ENCODE assay signal across 8 cellular contexts in the genomic region with DNA sequence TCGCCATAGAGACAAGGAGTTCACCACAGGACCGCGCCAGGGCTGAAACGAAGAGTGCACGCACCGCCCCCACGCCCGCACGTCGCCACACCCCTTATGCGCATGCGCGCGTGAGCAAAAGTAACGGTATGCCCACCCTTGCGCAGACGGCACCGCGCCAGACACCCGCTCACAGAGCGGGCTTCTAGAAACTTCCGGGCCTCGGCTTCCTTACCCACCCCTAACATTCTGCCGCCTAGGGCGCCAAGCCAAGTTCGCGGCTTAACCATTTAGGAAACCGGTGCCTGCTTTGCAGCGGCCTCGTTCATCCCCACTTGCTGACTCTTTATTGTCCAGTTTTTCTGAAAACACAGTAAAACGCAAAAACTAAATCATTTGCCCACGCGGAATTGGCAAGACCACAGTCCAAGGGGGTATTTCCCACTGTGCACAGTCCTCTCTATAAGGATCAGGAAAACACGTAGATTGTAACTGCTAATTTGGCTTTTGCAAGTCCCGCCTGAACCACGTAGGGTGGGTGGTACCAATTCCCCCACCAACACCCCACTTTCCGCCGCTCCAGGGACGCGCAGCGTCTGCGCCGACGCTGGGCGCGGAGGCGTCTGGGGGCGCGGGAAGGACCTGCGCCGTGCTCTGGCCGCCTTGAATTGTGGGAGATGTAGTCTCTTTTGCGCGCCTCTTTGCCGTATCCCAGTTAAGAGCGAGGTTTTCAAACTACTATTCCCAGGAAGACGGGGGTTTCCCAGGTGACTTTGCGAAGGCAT. TPM values are rescaled to one million over a fixed set of nuclear protein-coding genes. Genes with fewer than 3 reads are reported as not detected.
DNase-seq lines count a peak whose midpoint lies in the region; ATAC-seq and TF ChIP-seq lines count a peak whose summit lies in the region.

A gene with protein sequence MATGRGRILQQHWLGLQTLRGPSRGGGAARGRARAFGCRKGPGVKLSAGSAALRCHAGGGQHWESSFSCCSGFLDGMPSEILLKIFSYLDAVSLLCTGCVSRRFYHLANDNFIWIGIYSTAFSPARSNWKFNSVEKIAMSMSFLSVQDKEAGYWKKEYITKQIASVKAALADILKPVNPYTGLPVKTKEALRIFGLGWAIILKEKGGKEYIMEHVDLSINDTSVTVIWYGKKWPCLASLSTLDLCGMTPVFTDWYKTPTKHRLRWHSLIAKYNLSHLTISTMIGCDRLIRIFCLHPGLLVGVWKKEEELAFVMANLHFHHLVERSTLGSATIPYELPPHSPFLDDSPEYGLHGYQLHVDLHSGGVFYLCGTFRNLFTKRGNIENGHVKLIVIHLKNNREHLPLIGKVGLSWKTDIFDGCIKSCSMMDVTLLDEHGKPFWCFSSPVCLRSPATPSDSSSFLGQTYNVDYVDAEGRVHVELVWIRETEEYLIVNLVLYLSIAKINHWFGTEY (minus strand): TSS at position 56 of the 764 bp plus-strand sequence. CDS start 49 bp downstream, at position 7.
A gene with protein sequence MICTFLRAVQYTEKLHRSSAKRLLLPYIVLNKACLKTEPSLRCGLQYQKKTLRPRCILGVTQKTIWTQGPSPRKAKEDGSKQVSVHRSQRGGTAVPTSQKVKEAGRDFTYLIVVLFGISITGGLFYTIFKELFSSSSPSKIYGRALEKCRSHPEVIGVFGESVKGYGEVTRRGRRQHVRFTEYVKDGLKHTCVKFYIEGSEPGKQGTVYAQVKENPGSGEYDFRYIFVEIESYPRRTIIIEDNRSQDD (plus strand): TSS at position 745 of the 764 bp plus-strand sequence. CDS start 286 bp downstream, outside the sequence.

- H3K36me3 ChIP-seq in esophagus (ENCODE audit: control insufficient read depth in 2 of 2, insufficient read depth in 2 of 2, low read length in 1 of 2) (peaks cover 0 to 7% of the 10 kb centered on the region in 2 donors), mucosa of rectum (ENCODE audit: control insufficient read depth in 2 of 2, insufficient read depth in 2 of 2, low read length in 2 of 2) (no peaks in the 10 kb centered on the region)

- peak within 1 kb of the TSS; percentile 90 for H3K27ac ChIP-seq in esophagus (ENCODE audit: low read depth in 2 of 2, low read length in 1 of 2)
- H3K27ac ChIP-seq in mucosa of rectum (ENCODE audit: low read depth in 2 of 2, low read length in 2 of 2), result peak within 1 kb of the TSS; percentile 90 to 94

- WGBS in esophagus, 2 donors, result 0% methylated on average over 58 of the region's 58 CpGs

- H3K27me3 ChIP-seq in esophagus (ENCODE audit: control insufficient read depth in 1 of 2, insufficient read depth in 2 of 2, low read length in 2 of 2), result no peaks in the 10 kb centered on the region
- no peaks in the 10 kb centered on the region for H3K27me3 ChIP-seq in mucosa of rectum (ENCODE audit: control insufficient read depth in 2 of 2, insufficient read depth in 2 of 2, low read length in 2 of 2)

- DNase-seq in DMS79 (lab: John Stamatoyannopoulos, UW) (peak; percentile 93), KG1 (lab: John Stamatoyannopoulos, UW) (peak; percentile 89)
- DNase-seq in activated T-cell treated with anti-CD3 and anti-CD28 coated beads, Interleukin-2, amount 50 U/mL, for 48 hours, result peak; percentile 95 to 96
- peak; percentile 88 to 93 for DNase-seq in stimulated activated CD8-positive, alpha-beta memory T cell treated with anti-CD3 and anti-CD28 coated beads, Interleukin-4, amount 100 ng/mL, for 4 hours (ENCODE audit: low read depth in 2 of 2, low spot score in 1 of 2)

- peaks cover 2 to 3% of the 10 kb centered on the region in 2 donors for H3K4me1 ChIP-seq in esophagus (ENCODE audit: control insufficient read depth in 2 of 2, insufficient read depth in 2 of 2, low read length in 1 of 2)
- peaks cover 18 to 20% of the 10 kb centered on the region in 2 donors for H3K4me1 ChIP-seq in mucosa of rectum (ENCODE audit: control insufficient read depth in 2 of 2, insufficient read depth in 2 of 2, low read length in 2 of 2)

- ATAC-seq in GM21737 (IDR thresholded peaks at IDR 0.05; ENCODE audit: unreplicated experiment), result peak; percentile 92

- H3K4me3 ChIP-seq in esophagus (ENCODE audit: low read depth in 1 of 2, low read length in 2 of 2), result peak within 1 kb of the TSS; percentile 81 to 99
- peak within 1 kb of the TSS; percentile 99 to 100 for H3K4me3 ChIP-seq in mucosa of rectum (ENCODE audit: low read length in 2 of 2)

- H3K9ac ChIP-seq in mucosa of rectum (ENCODE audit: low read depth in 1 of 2, low read length in 2 of 2), result peak within 1 kb of the TSS; percentile 87 to 91

- H3K9me3 ChIP-seq in esophagus (ENCODE audit: control insufficient read depth in 2 of 2, insufficient read depth in 1 of 2, low read depth in 1 of 2, low read length in 1 of 2) (no peaks in the 10 kb centered on the region), mucosa of rectum (ENCODE audit: control insufficient read depth in 2 of 2, low read length in 2 of 2) (no peaks in the 10 kb centered on the region)

TF ChIP-seq in PFSK-1, 5 proteins besides CTCF, POLR2A, EP300 and RAD21:
- 0 out of 2 replicates have a peak, but pooled peaks have one; percentile 81 for TF ChIP-seq TAF1 (IDR thresholded peaks at IDR 0.05; ENCODE audit: borderline replicate concordance, insufficient read depth, low read length)
- TF ChIP-seq, protein P1, sequence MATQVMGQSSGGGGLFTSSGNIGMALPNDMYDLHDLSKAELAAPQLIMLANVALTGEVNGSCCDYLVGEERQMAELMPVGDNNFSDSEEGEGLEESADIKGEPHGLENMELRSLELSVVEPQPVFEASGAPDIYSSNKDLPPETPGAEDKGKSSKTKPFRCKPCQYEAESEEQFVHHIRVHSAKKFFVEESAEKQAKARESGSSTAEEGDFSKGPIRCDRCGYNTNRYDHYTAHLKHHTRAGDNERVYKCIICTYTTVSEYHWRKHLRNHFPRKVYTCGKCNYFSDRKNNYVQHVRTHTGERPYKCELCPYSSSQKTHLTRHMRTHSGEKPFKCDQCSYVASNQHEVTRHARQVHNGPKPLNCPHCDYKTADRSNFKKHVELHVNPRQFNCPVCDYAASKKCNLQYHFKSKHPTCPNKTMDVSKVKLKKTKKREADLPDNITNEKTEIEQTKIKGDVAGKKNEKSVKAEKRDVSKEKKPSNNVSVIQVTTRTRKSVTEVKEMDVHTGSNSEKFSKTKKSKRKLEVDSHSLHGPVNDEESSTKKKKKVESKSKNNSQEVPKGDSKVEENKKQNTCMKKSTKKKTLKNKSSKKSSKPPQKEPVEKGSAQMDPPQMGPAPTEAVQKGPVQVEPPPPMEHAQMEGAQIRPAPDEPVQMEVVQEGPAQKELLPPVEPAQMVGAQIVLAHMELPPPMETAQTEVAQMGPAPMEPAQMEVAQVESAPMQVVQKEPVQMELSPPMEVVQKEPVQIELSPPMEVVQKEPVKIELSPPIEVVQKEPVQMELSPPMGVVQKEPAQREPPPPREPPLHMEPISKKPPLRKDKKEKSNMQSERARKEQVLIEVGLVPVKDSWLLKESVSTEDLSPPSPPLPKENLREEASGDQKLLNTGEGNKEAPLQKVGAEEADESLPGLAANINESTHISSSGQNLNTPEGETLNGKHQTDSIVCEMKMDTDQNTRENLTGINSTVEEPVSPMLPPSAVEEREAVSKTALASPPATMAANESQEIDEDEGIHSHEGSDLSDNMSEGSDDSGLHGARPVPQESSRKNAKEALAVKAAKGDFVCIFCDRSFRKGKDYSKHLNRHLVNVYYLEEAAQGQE (IDR thresholded peaks at IDR 0.05; ENCODE audit: insufficient read depth in 1 of 2, low read depth in 2 of 2, low read length in 2 of 2), result 0 out of 4 replicates have a peak, but pooled peaks of 1 of the 2 experiments have one; percentile 6
- TF ChIP-seq SIN3A (IDR thresholded peaks at IDR 0.05; ENCODE audit: borderline replicate concordance, insufficient read depth, low read length), result peak; percentile 83; the same call in 1 of the 2 replicates
- TF ChIP-seq POLR2AphosphoS5 (IDR thresholded peaks at IDR 0.05; ENCODE audit: low read depth, low read length), result peak; percentile 81
- peak; percentile 84 for TF ChIP-seq FOXP2 (optimal IDR thresholded peaks at IDR 0.05; ENCODE audit: borderline replicate concordance, extremely low read depth, extremely low read length, insufficient read depth)

RNA-seq across cellular contexts. Expression of the first gene that starts in this region (rescaled TPM):
- polyA plus RNA-seq in PFSK-1 (2012; ENCODE audit: insufficient read length, low read depth), result not detected
- under 1 TPM; 0.16 to 0.41 TPM for polyA plus RNA-seq in esophagus

RNA-seq across cellular contexts. Expression of the second gene that starts in this region (rescaled TPM):
- 27.3 TPM for polyA plus RNA-seq in PFSK-1 (2012; ENCODE audit: insufficient read length, low read depth)
- polyA plus RNA-seq in esophagus, result 10 to 100 TPM; 19.7 to 22.4 TPM

Comparison
In these comparisons a context has a peak if more than half of its experiments do, and no peak if none do; other contexts are left out.
1. Peak in every context shown above with its lines: DNase-seq, ATAC-seq, H3K4me3 ChIP-seq and H3K27ac ChIP-seq.